ENCODE assay signal across 15 cellular contexts in genomic region chr5:148511832-148512347, GRCh38.
DNase-seq lines count a peak whose midpoint lies in the region; ATAC-seq and TF ChIP-seq lines count a peak whose summit lies in the region.
"Had no signal": no experiment of that assay in that cellular context is flagged by ENCODE, and none has a peak within 500 bp of the region (broad histone marks: within the 10 kb centered on the region; RNA-seq: fewer than 3 reads in every experiment).

No MANE protein-coding gene starts in this region.

- H3K27me3 Mint-ChIP-seq in CD4-positive, alpha-beta memory T cell = no peaks in the 10 kb centered on the region

- H3K4me3 ChIP-seq in CD4-positive, alpha-beta memory T cell (ENCODE audit: low read length in 2 of 2) = no peak overlapping the region

- intact Hi-C loops in CD4-positive, alpha-beta memory T cell (cut with micrococcal nuclease) = no loop called here

- no peaks in the 10 kb centered on the region for H3K4me1 ChIP-seq in CD4-positive, alpha-beta memory T cell (ENCODE audit: insufficient read depth, low read length)
- H3K4me1 ChIP-seq: parathyroid adenoma had no signal

- no peaks in the 10 kb centered on the region for H3K36me3 Mint-ChIP-seq in CD4-positive, alpha-beta memory T cell
- H3K36me3 Mint-ChIP-seq: activated naive CD8-positive, alpha-beta T cell treated with anti-CD3 and anti-CD28 coated beads, Interleukin-2, amount 10 ng/mL, durations not matched to agents 7 days and 5 days; stimulated activated effector memory CD8-positive, alpha-beta T cell treated with anti-CD3 and anti-CD28 coated beads, Interleukin-12 subunit alpha, Interleukin-12 subunit beta, amount 100 ng/mL, for 72 hours had no signal

- CTCF ChIA-PET in CD4-positive, alpha-beta memory T cell (lab: Charles Lee; ENCODE audit: partially characterized antibody) = no interaction called here

- H3K27ac ChIP-seq in CD4-positive, alpha-beta memory T cell (ENCODE audit: low read depth, low read length) = no peak overlapping the region
- H3K27ac ChIP-seq: parathyroid adenoma had no signal

- H3K36me3 ChIP-seq in CD4-positive, alpha-beta memory T cell (ENCODE audit: insufficient read depth, low read length) = no peaks in the 10 kb centered on the region

- POLR2A ChIA-PET in CD4-positive, alpha-beta memory T cell (lab: Charles Lee; ENCODE audit: partially characterized antibody) = no interaction called here

- H3K4me3 Mint-ChIP-seq in CD4-positive, alpha-beta memory T cell = no peak overlapping the region
- H3K4me3 Mint-ChIP-seq: activated naive CD8-positive, alpha-beta T cell treated with anti-CD3 and anti-CD28 coated beads, Interleukin-2, amount 10 ng/mL, durations not matched to agents 7 days and 5 days; stimulated activated effector memory CD8-positive, alpha-beta T cell treated with anti-CD3 and anti-CD28 coated beads, Interleukin-12 subunit alpha, Interleukin-12 subunit beta, amount 100 ng/mL, for 72 hours had no signal

- no peaks in the 10 kb centered on the region for H3K4me1 Mint-ChIP-seq in CD4-positive, alpha-beta memory T cell
- H3K4me1 Mint-ChIP-seq: activated naive CD8-positive, alpha-beta T cell treated with anti-CD3 and anti-CD28 coated beads, Interleukin-2, amount 10 ng/mL, durations not matched to agents 7 days and 5 days; stimulated activated effector memory CD8-positive, alpha-beta T cell treated with anti-CD3 and anti-CD28 coated beads, Interleukin-12 subunit alpha, Interleukin-12 subunit beta, amount 100 ng/mL, for 72 hours had no signal

- ATAC-seq in GM18505 (IDR thresholded peaks at IDR 0.05; ENCODE audit: unreplicated experiment) (peak; percentile 92), GM19438 (IDR thresholded peaks at IDR 0.05; ENCODE audit: low read depth, unreplicated experiment) (peak; percentile 98), HG02759 (IDR thresholded peaks at IDR 0.05; ENCODE audit: unreplicated experiment) (peak; percentile 88), HG03354 (IDR thresholded peaks at IDR 0.05; ENCODE audit: poor library complexity, severe bottlenecking, unreplicated experiment) (peak; percentile 98)
- ATAC-seq: esophagus mucosa; stimulated activated effector memory CD8-positive, alpha-beta T cell treated with anti-CD3 and anti-CD28 coated beads, Interleukin-12 subunit alpha, Interleukin-12 subunit beta, amount 100 ng/mL, for 72 hours had no signal

- no peaks in the 10 kb centered on the region for H3K27me3 ChIP-seq in CD4-positive, alpha-beta memory T cell (ENCODE audit: insufficient read depth, low read length)

- H3K27ac Mint-ChIP-seq in CD4-positive, alpha-beta memory T cell = no peak overlapping the region
- H3K27ac Mint-ChIP-seq: activated naive CD8-positive, alpha-beta T cell treated with anti-CD3 and anti-CD28 coated beads, Interleukin-2, amount 10 ng/mL, durations not matched to agents 7 days and 5 days; stimulated activated effector memory CD8-positive, alpha-beta T cell treated with anti-CD3 and anti-CD28 coated beads, Interleukin-12 subunit alpha, Interleukin-12 subunit beta, amount 100 ng/mL, for 72 hours had no signal

- H3K9me3 Mint-ChIP-seq in CD4-positive, alpha-beta memory T cell = peaks cover 0 to 7% (median 0%) of the 10 kb centered on the region in 8 donors
- H3K9me3 Mint-ChIP-seq: activated naive CD8-positive, alpha-beta T cell treated with anti-CD3 and anti-CD28 coated beads, Interleukin-2, amount 10 ng/mL, durations not matched to agents 7 days and 5 days had no signal

- TF ChIP-seq POLR2A in GM18505 (IDR thresholded peaks at IDR 0.05; ENCODE audit: borderline replicate concordance, extremely low read depth, insufficient read depth, insufficient read length) = no peak

- no peak for DNase-seq in NCI-H2196 (lab: John Stamatoyannopoulos, UW; ENCODE audit: unreplicated experiment)
- no peak for DNase-seq in OCI-M1 (lab: John Stamatoyannopoulos, UW)
- DNase-seq in NCI-H2081 (lab: John Stamatoyannopoulos, UW) = no peak
- DNase-seq in CD4-positive, alpha-beta memory T cell = no peak
- DNase-seq: activated naive CD8-positive, alpha-beta T cell treated with anti-CD3 and anti-CD28 coated beads, Interleukin-2, amount 10 ng/mL, durations not matched to agents 7 days and 5 days; DMS53; mammary epithelial cell; NCI-H2171 treated with DMSO at 0.1 percent for 48 hours had no signal

- no peaks in the 10 kb centered on the region for H3K9me3 ChIP-seq in CD4-positive, alpha-beta memory T cell (ENCODE audit: control insufficient read depth in 1 of 2, low read length in 2 of 2)
